24 cellular contexts compared by ENCODE assay signal in the genomic region with DNA sequence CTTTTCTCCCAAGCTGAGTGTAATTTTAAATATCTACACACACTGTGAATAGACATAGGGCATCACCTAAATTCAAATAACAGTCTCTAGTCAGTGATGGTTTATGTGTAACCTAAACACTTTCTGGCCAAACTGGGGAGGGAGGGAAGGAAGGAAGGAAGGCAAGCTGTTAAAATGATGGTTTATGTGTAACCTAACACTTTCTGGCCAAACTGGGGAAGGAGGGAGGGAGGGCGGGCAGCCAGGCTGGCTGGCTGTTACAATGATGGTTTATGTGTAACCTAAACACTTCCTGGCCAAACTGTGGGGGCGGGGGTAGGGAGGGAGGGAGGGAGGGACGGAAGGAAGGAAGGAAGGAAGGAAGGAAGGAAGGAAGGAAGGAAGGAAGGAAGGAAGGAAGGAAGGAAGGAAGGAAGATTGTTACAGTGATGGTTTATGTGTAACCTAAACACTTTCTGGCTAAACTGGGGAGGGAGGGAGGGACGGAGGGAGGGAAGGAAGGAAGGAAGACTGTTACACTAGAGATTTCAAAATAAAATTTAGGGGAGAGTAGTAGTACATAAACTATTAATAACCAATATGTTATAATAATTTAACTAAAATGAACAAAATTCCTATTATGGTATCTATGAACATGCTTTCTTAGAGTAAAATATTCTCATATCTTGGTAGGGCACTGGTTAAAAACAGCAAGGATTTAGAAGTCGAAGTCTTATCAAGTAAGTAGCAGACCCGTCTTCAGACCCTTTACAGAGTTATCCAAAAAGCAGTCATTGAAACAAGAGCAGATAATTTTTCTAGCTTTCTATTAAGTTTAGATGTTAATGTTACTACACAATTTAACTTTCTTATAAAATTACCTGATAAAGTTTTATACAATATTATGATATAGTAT.
DNase-seq lines count a peak whose midpoint lies in the region; ATAC-seq and TF ChIP-seq lines count a peak whose summit lies in the region.
"Had no signal": no experiment of that assay in that cellular context is flagged by ENCODE, and none has a peak within 500 bp of the region (broad histone marks: within the 10 kb centered on the region; RNA-seq: fewer than 3 reads in every experiment).

No MANE protein-coding gene starts in this region.

- BruUV-seq in Calu3 (replicated peaks; lab: Mats Ljungman, UMichigan) = no TSS peak

- CTCF ChIA-PET in Calu3 (lab: Charles Lee) (no interaction called here), WTC11 (lab: Charles Lee) (interaction anchor here (1.0 kb wide), 1 partner anchor 203 kb away, joined by 3 read pairs; no protein-coding TSS in a partner anchor)

- H3K27me3 Mint-ChIP-seq in Calu3 (ENCODE audit: unreplicated experiment) = peaks cover 29% of the 10 kb centered on the region
- H3K27me3 Mint-ChIP-seq in WTC11 (ENCODE audit: low read depth) = peaks cover 34% of the 10 kb centered on the region

- no peak overlapping the region for H2AFZ ChIP-seq in mesenchymal stem cell (ENCODE audit: low read depth, low read length)

- intact Hi-C loops in Calu3 (cut with micrococcal nuclease; ENCODE audit: unreplicated experiment) = no loop called here

- no peak overlapping the region for H3K14ac ChIP-seq in mesenchymal stem cell (ENCODE audit: low read length in 2 of 2)

- no peak overlapping the region for H2BK15ac ChIP-seq in mesenchymal stem cell (ENCODE audit: low read depth, poor library complexity, severe bottlenecking)

- no peak overlapping the region for H4K8ac ChIP-seq in mesenchymal stem cell (ENCODE audit: low read length)

- no peaks in the 10 kb centered on the region for H3K79me1 ChIP-seq in mesenchymal stem cell (replicated peaks; ENCODE audit: low read length, poor library complexity, severe bottlenecking)

- H3K27ac Mint-ChIP-seq in Calu3 (ENCODE audit: unreplicated experiment) = no peak overlapping the region
- no peak overlapping the region for H3K27ac Mint-ChIP-seq in WTC11
- H3K27ac Mint-ChIP-seq: activated CD8-positive, alpha-beta T cell treated with anti-CD3 and anti-CD28 coated beads, Interleukin-2, amount 10 ng/mL, durations not matched to agents 7 days and 5 days; activated naive CD8-positive, alpha-beta T cell treated with anti-CD3 and anti-CD28 coated beads for 36 hours; activated T-cell treated with anti-CD3 and anti-CD28 coated beads, Interleukin-2, amount 50 U/mL, for 72 hours; effector memory CD8-positive, alpha-beta T cell had no signal

- no peak overlapping the region for H2BK120ac ChIP-seq in mesenchymal stem cell (ENCODE audit: low read depth, low read length)

- no peak overlapping the region for H3K4ac ChIP-seq in mesenchymal stem cell (ENCODE audit: low read depth in 1 of 2, low read length in 2 of 2)

- no peak overlapping the region for H3K4me3 ChIP-seq in mesenchymal stem cell (ENCODE audit: insufficient read depth in 1 of 2, low read depth in 1 of 2, low read length in 2 of 2)
- H3K4me3 ChIP-seq: lower lobe of right lung had no signal

- H2BK5ac ChIP-seq in mesenchymal stem cell (ENCODE audit: low read depth, low read length, poor library complexity, severe bottlenecking) = no peak overlapping the region

- no peak overlapping the region for H3K9ac ChIP-seq in mesenchymal stem cell (ENCODE audit: low read length)

- no peak overlapping the region for H3K4me2 ChIP-seq in mesenchymal stem cell (ENCODE audit: low read length, poor library complexity, severe bottlenecking)

- DNase-seq in Calu3 (peak; percentile 5), HK-2 (ENCODE audit: unreplicated experiment) (peak; percentile 66), WTC11 (ENCODE audit: low spot score) (no peak), mesenchymal stem cell (no peak)
- no peak for DNase-seq in activated CD4-positive, alpha-beta T cell treated with anti-CD3 and anti-CD28 coated beads for 48 hours
- DNase-seq: activated CD8-positive, alpha-beta T cell treated with anti-CD3 and anti-CD28 coated beads, Interleukin-2, amount 10 ng/mL, durations not matched to agents 7 days and 5 days; activated naive CD8-positive, alpha-beta T cell treated with anti-CD3 and anti-CD28 coated beads for 36 hours; activated T-cell treated with anti-CD3 and anti-CD28 coated beads, Interleukin-2, amount 50 U/mL, for 72 hours; AML-193; COR-L47; effector memory CD8-positive, alpha-beta T cell; lower lobe of right lung; naive thymus-derived CD4-positive, alpha-beta T cell; NCI-H1105 treated with DMSO at 0.1 percent for 48 hours; NCI-H526 treated with DMSO at 0.1 percent for 48 hours; SIG-M5; small intestine; stimulated activated CD4-positive, alpha-beta T cell treated with anti-CD3 and anti-CD28 coated beads, Interleukin-2, amount 100 ng/mL, for 48 hours; trophoblast cell; WERI-Rb-1 had no signal

- H3K27me3 ChIP-seq in mesenchymal stem cell (ENCODE audit: control insufficient read depth in 1 of 2, insufficient read depth in 1 of 2, low read length in 2 of 2) = peaks cover 23 to 67% of the 10 kb centered on the region in 2 experiments

- no peak overlapping the region for H4K91ac ChIP-seq in mesenchymal stem cell (ENCODE audit: low read length)

- H2AK5ac ChIP-seq in mesenchymal stem cell (ENCODE audit: low read length, severe bottlenecking) = no peak overlapping the region

- H3K4me3 Mint-ChIP-seq in Calu3 (ENCODE audit: low read depth, unreplicated experiment) = no peak overlapping the region
- no peak overlapping the region for H3K4me3 Mint-ChIP-seq in WTC11
- H3K4me3 Mint-ChIP-seq: activated CD8-positive, alpha-beta T cell treated with anti-CD3 and anti-CD28 coated beads, Interleukin-2, amount 10 ng/mL, durations not matched to agents 7 days and 5 days; activated naive CD8-positive, alpha-beta T cell treated with anti-CD3 and anti-CD28 coated beads for 36 hours; activated T-cell treated with anti-CD3 and anti-CD28 coated beads, Interleukin-2, amount 50 U/mL, for 72 hours; effector memory CD8-positive, alpha-beta T cell; naive thymus-derived CD4-positive, alpha-beta T cell; stimulated activated naive CD8-positive, alpha-beta T cell treated with anti-CD3 and anti-CD28 coated beads, Interleukin-15, Interleukin-2, amounts not matched to agents 100 ng/mL and 50 ng/mL, for 24 hours had no signal

- no peaks in the 10 kb centered on the region for H3K36me3 ChIP-seq in mesenchymal stem cell (ENCODE audit: control insufficient read depth in 1 of 2, insufficient read depth in 2 of 2, low read depth in 1 of 2, low read length in 2 of 2)
- H3K36me3 ChIP-seq: lower lobe of right lung, WERI-Rb-1 had no signal

- no peaks in the 10 kb centered on the region for H3K4me1 ChIP-seq in mesenchymal stem cell (ENCODE audit: control insufficient read depth, insufficient read depth, low read depth, low read length)
- H3K4me1 ChIP-seq: lower lobe of right lung had no signal

- H3K18ac ChIP-seq in mesenchymal stem cell (ENCODE audit: low read depth in 1 of 2, low read length in 2 of 2) = no peak overlapping the region

- POLR2A ChIA-PET in WTC11 (lab: Charles Lee) = no interaction called here

- H3K27ac ChIP-seq in mesenchymal stem cell (ENCODE audit: low read length, poor library complexity, severe bottlenecking) = peak overlapping the region; percentile 23
- H3K27ac ChIP-seq: lower lobe of right lung, WERI-Rb-1 had no signal

- H3K4me1 Mint-ChIP-seq in Calu3 (ENCODE audit: low read depth, unreplicated experiment) = no peaks in the 10 kb centered on the region
- peaks cover 18% of the 10 kb centered on the region for H3K4me1 Mint-ChIP-seq in WTC11

- H3K9me3 Mint-ChIP-seq in Calu3 (ENCODE audit: low read depth, unreplicated experiment) (peaks cover 2% of the 10 kb centered on the region), WTC11 (0 out of 2 replicates have a peak, but pooled peaks cover 4% of the 10 kb centered on the region)

- no peak overlapping the region for H3K23ac ChIP-seq in mesenchymal stem cell (ENCODE audit: low read length in 2 of 2)

- H3K36me3 Mint-ChIP-seq in Calu3 (ENCODE audit: insufficient read depth, unreplicated experiment) (no peaks in the 10 kb centered on the region), WTC11 (no peaks in the 10 kb centered on the region)

- H3K9me3 ChIP-seq in mesenchymal stem cell (ENCODE audit: control insufficient read depth, low read length) = no peaks in the 10 kb centered on the region
- H3K9me3 ChIP-seq: lower lobe of right lung had no signal

- H2BK12ac ChIP-seq in mesenchymal stem cell (ENCODE audit: low read length in 2 of 2) = no peak overlapping the region

- WGBS in mesenchymal stem cell = 54% methylated on average over 5 of the region's 6 CpGs

- TF ChIP-seq CTCF in Calu3 (IDR thresholded peaks at IDR 0.05; ENCODE audit: unreplicated experiment) = no peak
- no peak for TF ChIP-seq CTCF in WTC11 (IDR thresholded peaks at IDR 0.05)

- ATAC-seq in WTC11 = peak; percentile 65
- no peak for ATAC-seq in SK-N-SH treated with all-trans-retinoic acid at 6 μM for 48 hours
- ATAC-seq in HG03039 (IDR thresholded peaks at IDR 0.05; ENCODE audit: unreplicated experiment) = no peak
- no peak for ATAC-seq in HG03571 (IDR thresholded peaks at IDR 0.05; ENCODE audit: unreplicated experiment)
- ATAC-seq: activated CD8-positive, alpha-beta T cell treated with anti-CD3 and anti-CD28 coated beads, Interleukin-2, amount 10 ng/mL, durations not matched to agents 7 days and 5 days; activated T-cell treated with anti-CD3 and anti-CD28 coated beads, Interleukin-2, amount 50 U/mL, for 72 hours; effector memory CD8-positive, alpha-beta T cell; lower lobe of right lung; naive thymus-derived CD4-positive, alpha-beta T cell had no signal

TF ChIP-seq in SK-N-SH treated with all-trans-retinoic acid at 6 μM for 48 hours, 23 proteins besides CTCF, POLR2A, EP300 and RAD21 (continues in another document):
- no peak for TF ChIP-seq TCF4 (CRISPR knock-in tag; IDR thresholded peaks at IDR 0.05; ENCODE audit: borderline replicate concordance)
- no peak for TF ChIP-seq BACH2 (CRISPR knock-in tag; IDR thresholded peaks at IDR 0.05; ENCODE audit: borderline replicate concordance)
- no peak for TF ChIP-seq GLIS3 (CRISPR knock-in tag; IDR thresholded peaks at IDR 0.05)
- no peak for TF ChIP-seq ISL1 (CRISPR knock-in tag; IDR thresholded peaks at IDR 0.05)
- TF ChIP-seq ZNF70 (CRISPR knock-in tag; IDR thresholded peaks at IDR 0.05) = no peak
- TF ChIP-seq ZC3H10 (CRISPR knock-in tag; IDR thresholded peaks at IDR 0.05) = no peak
- TF ChIP-seq ZNF8 (CRISPR knock-in tag; IDR thresholded peaks at IDR 0.05) = no peak
- no peak for TF ChIP-seq TOX (CRISPR knock-in tag; IDR thresholded peaks at IDR 0.05; ENCODE audit: borderline replicate concordance)
- no peak for TF ChIP-seq SNAI2 (CRISPR knock-in tag; IDR thresholded peaks at IDR 0.05)
- no peak for TF ChIP-seq OSR1 (CRISPR knock-in tag; IDR thresholded peaks at IDR 0.05)
- no peak for TF ChIP-seq ZFP30 (CRISPR knock-in tag; IDR thresholded peaks at IDR 0.05)

Comparison
In these comparisons a context has a peak if more than half of its experiments do, and no peak if none do; other contexts are left out.
1. DNase-seq: peak in Calu3 (single experiment) and HK-2 (single experiment); none in WTC11 (single experiment), mesenchymal stem cell (single experiment) and activated CD4-positive, alpha-beta T cell treated with anti-CD3 and anti-CD28 coated beads for 48 hours (single experiment).